ENCODE assay signal across 22 cellular contexts in the genomic region with DNA sequence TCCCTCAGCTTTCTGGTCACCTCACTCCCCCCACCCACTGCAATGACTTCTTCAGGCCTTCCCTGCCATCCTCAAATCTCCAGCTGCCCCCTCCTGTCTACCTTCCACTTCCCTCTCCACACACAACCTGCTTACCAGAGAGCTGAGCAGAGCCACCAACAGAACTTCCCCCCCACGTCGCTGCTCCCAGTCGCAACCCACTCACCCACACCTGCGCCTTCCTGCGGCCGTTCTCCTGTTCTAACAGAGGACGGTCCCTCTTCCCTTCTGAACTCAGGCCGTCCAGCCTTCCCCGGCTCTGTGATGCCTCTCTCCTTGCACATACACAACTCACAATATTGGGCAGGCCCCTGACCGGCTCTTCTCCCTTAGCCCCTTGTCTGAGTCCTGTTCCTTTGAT. TPM values are rescaled to one million over a fixed set of nuclear protein-coding genes. Genes with fewer than 3 reads are reported as not detected.
DNase-seq lines count a peak whose midpoint lies in the region; ATAC-seq and TF ChIP-seq lines count a peak whose summit lies in the region.
"Had no signal": no experiment of that assay in that cellular context is flagged by ENCODE, and none has a peak within 500 bp of the region (broad histone marks: within the 10 kb centered on the region; RNA-seq: fewer than 3 reads in every experiment).

No MANE protein-coding gene starts in this region.

- H3K4me1 ChIP-seq in neural progenitor cell, result peaks cover 2% of the 10 kb centered on the region
- H3K4me1 ChIP-seq: HAP-1 had no signal

- peak overlapping the region; percentile 69 for H3K27ac Mint-ChIP-seq in activated CD8-positive, alpha-beta T cell treated with anti-CD3 and anti-CD28 coated beads for 36 hours
- no peak overlapping the region for H3K27ac Mint-ChIP-seq in activated CD8-positive, alpha-beta T cell treated with anti-CD3 and anti-CD28 coated beads, Interleukin-2, amount 10 ng/mL, durations not matched to agents 7 days and 5 days
- H3K27ac Mint-ChIP-seq in activated naive CD8-positive, alpha-beta T cell treated with anti-CD3 and anti-CD28 coated beads for 36 hours, result peak overlapping the region; percentile 56
- H3K27ac Mint-ChIP-seq in neural progenitor cell, result no peak overlapping the region
- H3K27ac Mint-ChIP-seq in immature natural killer cell, result peak overlapping the region in 1 of 6 donors; percentile 53
- H3K27ac Mint-ChIP-seq: activated T-cell treated with anti-CD3 and anti-CD28 coated beads, Interleukin-2, amount 50 U/mL, for 72 hours; type B pancreatic cell had no signal

- no peak overlapping the region for H2AFZ ChIP-seq in neural progenitor cell (replicated peaks)

- no peak overlapping the region for H3K4me2 ChIP-seq in neural progenitor cell
- H3K4me2 ChIP-seq: KMS-11 had no signal

- peaks cover 4% of the 10 kb centered on the region for H3K36me3 Mint-ChIP-seq in activated CD8-positive, alpha-beta T cell treated with anti-CD3 and anti-CD28 coated beads for 36 hours (ENCODE audit: low read depth)
- H3K36me3 Mint-ChIP-seq in activated CD8-positive, alpha-beta T cell treated with anti-CD3 and anti-CD28 coated beads, Interleukin-2, amount 10 ng/mL, durations not matched to agents 7 days and 5 days (ENCODE audit: low read depth), result peaks cover 11% of the 10 kb centered on the region
- peaks cover 11% of the 10 kb centered on the region for H3K36me3 Mint-ChIP-seq in activated naive CD8-positive, alpha-beta T cell treated with anti-CD3 and anti-CD28 coated beads for 36 hours
- H3K36me3 Mint-ChIP-seq in neural progenitor cell, result no peaks in the 10 kb centered on the region
- peaks cover 0 to 4% (median 0%) of the 10 kb centered on the region in 3 donors for H3K36me3 Mint-ChIP-seq in immature natural killer cell
- H3K36me3 Mint-ChIP-seq: type B pancreatic cell had no signal

- no peaks in the 10 kb centered on the region for H3K9me3 ChIP-seq in neural progenitor cell (ENCODE audit: low read depth)
- H3K9me3 ChIP-seq: HAP-1, left lung had no signal

- H3K27ac ChIP-seq in neural progenitor cell, result no peak overlapping the region
- H3K27ac ChIP-seq: KMS-11, left lung had no signal

- DNase-seq in activated CD8-positive, alpha-beta T cell treated with anti-CD3 and anti-CD28 coated beads for 36 hours, result no peak
- DNase-seq in activated CD8-positive, alpha-beta T cell treated with anti-CD3 and anti-CD28 coated beads, Interleukin-2, amount 10 ng/mL, durations not matched to agents 7 days and 5 days, result no peak
- DNase-seq in H7, result peak; percentile 9
- DNase-seq in activated naive CD8-positive, alpha-beta T cell treated with anti-CD3 and anti-CD28 coated beads for 36 hours, result no peak
- DNase-seq in neural progenitor cell (ENCODE audit: low spot score), result no peak
- no peak for DNase-seq in immature natural killer cell
- DNase-seq in NCI-H446 treated with DMSO at 0.1 percent for 48 hours (lab: John Stamatoyannopoulos, UW), result no peak
- DNase-seq: activated T-cell treated with anti-CD3 and anti-CD28 coated beads, Interleukin-2, amount 50 U/mL, for 72 hours; cerebellar nuclear complex; DMS79 treated with DMSO at 0.1 percent for 48 hours; GF-D8; left lung; mesendoderm; MM.1S; NCI-H1436; T-helper 2 cell had no signal

- H3K4me3 Mint-ChIP-seq in activated CD8-positive, alpha-beta T cell treated with anti-CD3 and anti-CD28 coated beads for 36 hours, result no peak overlapping the region
- H3K4me3 Mint-ChIP-seq in activated CD8-positive, alpha-beta T cell treated with anti-CD3 and anti-CD28 coated beads, Interleukin-2, amount 10 ng/mL, durations not matched to agents 7 days and 5 days, result no peak overlapping the region
- peak overlapping the region; percentile 9 for H3K4me3 Mint-ChIP-seq in activated naive CD8-positive, alpha-beta T cell treated with anti-CD3 and anti-CD28 coated beads for 36 hours
- H3K4me3 Mint-ChIP-seq in neural progenitor cell, result peak overlapping the region; percentile 16
- H3K4me3 Mint-ChIP-seq in immature natural killer cell, result no peak overlapping the region
- H3K4me3 Mint-ChIP-seq: type B pancreatic cell had no signal

- TF ChIP-seq CTCF in activated CD8-positive, alpha-beta T cell treated with anti-CD3 and anti-CD28 coated beads for 36 hours (IDR thresholded peaks at IDR 0.05), result no peak
- no peak for TF ChIP-seq CTCF in neural progenitor cell (IDR thresholded peaks at IDR 0.05)

- no peaks in the 10 kb centered on the region for H3K79me2 ChIP-seq in neural progenitor cell (ENCODE audit: low read depth)

- CTCF ChIA-PET in activated CD8-positive, alpha-beta T cell treated with anti-CD3 and anti-CD28 coated beads for 36 hours (lab: Charles Lee), result interaction anchor here (1.1 to 8.5 kb wide), 3 partner anchors 10 to 19 kb away, joined by 4 to 87 read pairs (median 6); no protein-coding TSS in a partner anchor
- CTCF ChIA-PET in activated CD8-positive, alpha-beta T cell treated with anti-CD3 and anti-CD28 coated beads, Interleukin-2, amount 10 ng/mL, durations not matched to agents 7 days and 5 days (lab: Charles Lee), result interaction anchor here (10.2 kb wide), 1 partner anchor 11 kb away, joined by 87 read pairs; no protein-coding TSS in a partner anchor

- POLR2A ChIA-PET in activated CD8-positive, alpha-beta T cell treated with anti-CD3 and anti-CD28 coated beads for 36 hours (lab: Charles Lee), result interaction anchor here (0.7 to 5.7 kb wide), 6 partner anchors 10 to 120 kb away, joined by 3 to 31 read pairs (median 4); a partner anchor contains a TSS
- POLR2A ChIA-PET in activated CD8-positive, alpha-beta T cell treated with anti-CD3 and anti-CD28 coated beads, Interleukin-2, amount 10 ng/mL, durations not matched to agents 7 days and 5 days (lab: Charles Lee), result no interaction called here

- H3F3A ChIP-seq in neural progenitor cell (ENCODE audit: low read depth), result peaks cover 5% of the 10 kb centered on the region

- H3K4me3 ChIP-seq in H7 (ENCODE audit: insufficient read depth, low read depth, low read length) (no peak overlapping the region), neural progenitor cell (no peak overlapping the region)
- H3K4me3 ChIP-seq: HAP-1, left lung had no signal

- H4K20me1 ChIP-seq in neural progenitor cell (ENCODE audit: low read depth), result no peaks in the 10 kb centered on the region

- H3K9ac ChIP-seq in neural progenitor cell, result no peak overlapping the region
- H3K9ac ChIP-seq: KMS-11 had no signal

- peaks cover 60% of the 10 kb centered on the region for H3K4me1 Mint-ChIP-seq in activated CD8-positive, alpha-beta T cell treated with anti-CD3 and anti-CD28 coated beads for 36 hours (ENCODE audit: low read depth)
- H3K4me1 Mint-ChIP-seq in activated CD8-positive, alpha-beta T cell treated with anti-CD3 and anti-CD28 coated beads, Interleukin-2, amount 10 ng/mL, durations not matched to agents 7 days and 5 days (ENCODE audit: low read depth), result peaks cover 41% of the 10 kb centered on the region
- peaks cover 56% of the 10 kb centered on the region for H3K4me1 Mint-ChIP-seq in activated naive CD8-positive, alpha-beta T cell treated with anti-CD3 and anti-CD28 coated beads for 36 hours
- H3K4me1 Mint-ChIP-seq in neural progenitor cell (peaks cover 9% of the 10 kb centered on the region), immature natural killer cell (peaks cover 9 to 11% of the 10 kb centered on the region in 2 donors)

- H3K27me3 ChIP-seq in H7 (ENCODE audit: control insufficient read depth, insufficient read depth, low read length) (no peaks in the 10 kb centered on the region), neural progenitor cell (no peaks in the 10 kb centered on the region)
- H3K27me3 ChIP-seq: left lung had no signal

- intact Hi-C loops in activated CD8-positive, alpha-beta T cell treated with anti-CD3 and anti-CD28 coated beads for 36 hours (cut with micrococcal nuclease), result no loop called here

- no peaks in the 10 kb centered on the region for H3K27me3 Mint-ChIP-seq in activated CD8-positive, alpha-beta T cell treated with anti-CD3 and anti-CD28 coated beads for 36 hours
- no peaks in the 10 kb centered on the region for H3K27me3 Mint-ChIP-seq in activated CD8-positive, alpha-beta T cell treated with anti-CD3 and anti-CD28 coated beads, Interleukin-2, amount 10 ng/mL, durations not matched to agents 7 days and 5 days (ENCODE audit: low read depth)
- no peaks in the 10 kb centered on the region for H3K27me3 Mint-ChIP-seq in activated naive CD8-positive, alpha-beta T cell treated with anti-CD3 and anti-CD28 coated beads for 36 hours
- H3K27me3 Mint-ChIP-seq in neural progenitor cell (ENCODE audit: insufficient read depth, low read depth), result peaks cover 28% of the 10 kb centered on the region
- peaks cover 0 to 5% (median 0%) of the 10 kb centered on the region in 3 donors for H3K27me3 Mint-ChIP-seq in immature natural killer cell (ENCODE audit: low read depth in 3 of 3)

- H3K36me3 ChIP-seq in H7 (replicated peaks; ENCODE audit: control insufficient read depth, insufficient read depth, low read length) (no peaks in the 10 kb centered on the region), neural progenitor cell (no peaks in the 10 kb centered on the region)
- H3K36me3 ChIP-seq: HAP-1, left lung had no signal

- peak; percentile 18 for ATAC-seq in activated CD8-positive, alpha-beta T cell treated with anti-CD3 and anti-CD28 coated beads for 36 hours
- no peak for ATAC-seq in activated CD8-positive, alpha-beta T cell treated with anti-CD3 and anti-CD28 coated beads, Interleukin-2, amount 10 ng/mL, durations not matched to agents 7 days and 5 days
- ATAC-seq in HG03354 (IDR thresholded peaks at IDR 0.05; ENCODE audit: poor library complexity, severe bottlenecking, unreplicated experiment), result no peak
- ATAC-seq: left lung had no signal

- H3K9me3 Mint-ChIP-seq in activated CD8-positive, alpha-beta T cell treated with anti-CD3 and anti-CD28 coated beads for 36 hours, result no peaks in the 10 kb centered on the region
- H3K9me3 Mint-ChIP-seq in activated CD8-positive, alpha-beta T cell treated with anti-CD3 and anti-CD28 coated beads, Interleukin-2, amount 10 ng/mL, durations not matched to agents 7 days and 5 days (ENCODE audit: insufficient read depth), result no peaks in the 10 kb centered on the region
- peaks cover 4% of the 10 kb centered on the region for H3K9me3 Mint-ChIP-seq in activated naive CD8-positive, alpha-beta T cell treated with anti-CD3 and anti-CD28 coated beads for 36 hours
- no peaks in the 10 kb centered on the region for H3K9me3 Mint-ChIP-seq in neural progenitor cell
- H3K9me3 Mint-ChIP-seq in immature natural killer cell, result no peaks in the 10 kb centered on the region
- H3K9me3 Mint-ChIP-seq: activated T-cell treated with anti-CD3 and anti-CD28 coated beads, Interleukin-2, amount 50 U/mL, for 72 hours; type B pancreatic cell had no signal

RNA-seq across cellular contexts. Expression of a gene that starts 13.6 kb away (rescaled TPM):
- total RNA-seq in activated CD8-positive, alpha-beta T cell treated with anti-CD3 and anti-CD28 coated beads for 36 hours, result 100 to 1,000 TPM; 135 to 153 TPM
- 100 to 1,000 TPM; 280 to 291 TPM for total RNA-seq in activated CD8-positive, alpha-beta T cell treated with anti-CD3 and anti-CD28 coated beads, Interleukin-2, amount 10 ng/mL, durations not matched to agents 7 days and 5 days
- total RNA-seq in H7 (2014; rRNA removed; shearing (Covaris generic)), result 0.80 and 0.85 TPM in 2 replicates
- 100 to 1,000 TPM; 142 to 151 TPM for total RNA-seq in activated naive CD8-positive, alpha-beta T cell treated with anti-CD3 and anti-CD28 coated beads for 36 hours
- not detected in 2 replicates for total RNA-seq in neural progenitor cell (ENCODE audit: low replicate concordance)
- 100 to 1,000 TPM in 1 of 3 donors, 10 to 100 TPM in 2; 18.2 to 151 (median 32.8) TPM for polyA plus RNA-seq in immature natural killer cell

RNA-seq across cellular contexts. Expression of a gene that starts 14.0 kb away (rescaled TPM):
- not detected for total RNA-seq in activated CD8-positive, alpha-beta T cell treated with anti-CD3 and anti-CD28 coated beads for 36 hours
- not detected for total RNA-seq in activated CD8-positive, alpha-beta T cell treated with anti-CD3 and anti-CD28 coated beads, Interleukin-2, amount 10 ng/mL, durations not matched to agents 7 days and 5 days
- total RNA-seq in H7 (2014; rRNA removed; shearing (Covaris generic)), result not detected in 2 replicates
- total RNA-seq in activated naive CD8-positive, alpha-beta T cell treated with anti-CD3 and anti-CD28 coated beads for 36 hours, result under 1 TPM in 1 of 2 experiments, not detected in 1; 0.12 TPM
- total RNA-seq in neural progenitor cell (ENCODE audit: low replicate concordance), result 0.28 TPM in 1 of 2 replicates, not detected in the other
- polyA plus RNA-seq in immature natural killer cell, result under 1 TPM in 1 of 3 donors, not detected in 2; 0.22 TPM
- total RNA-seq: fibroblast of lung, osteoblast had no signal

RNA-seq across cellular contexts. Expression of a gene that starts 43.8 kb away (rescaled TPM):
- total RNA-seq in activated CD8-positive, alpha-beta T cell treated with anti-CD3 and anti-CD28 coated beads for 36 hours, result 100 to 1,000 TPM; 142 to 150 TPM
- total RNA-seq in activated CD8-positive, alpha-beta T cell treated with anti-CD3 and anti-CD28 coated beads, Interleukin-2, amount 10 ng/mL, durations not matched to agents 7 days and 5 days, result 10 to 100 TPM; 88.2 to 95.2 TPM
- 27.1 and 30.1 TPM in 2 replicates for total RNA-seq in H7 (2014; rRNA removed; shearing (Covaris generic))
- 100 to 1,000 TPM; 143 to 149 TPM for total RNA-seq in activated naive CD8-positive, alpha-beta T cell treated with anti-CD3 and anti-CD28 coated beads for 36 hours
- total RNA-seq in neural progenitor cell (ENCODE audit: low replicate concordance), result 16.1 and 18.1 TPM in 2 replicates
- polyA plus RNA-seq in immature natural killer cell, result 100 to 1,000 TPM in 2 of 3 donors, 10 to 100 TPM in 1; 89.0 to 157 (median 120) TPM

Comparison
In these comparisons a context has a peak if more than half of its experiments do, and no peak if none do; other contexts are left out.
1. H3K27ac Mint-ChIP-seq: peak in activated CD8-positive, alpha-beta T cell treated with anti-CD3 and anti-CD28 coated beads for 36 hours (single experiment) and activated naive CD8-positive, alpha-beta T cell treated with anti-CD3 and anti-CD28 coated beads for 36 hours (single experiment); none in activated CD8-positive, alpha-beta T cell treated with anti-CD3 and anti-CD28 coated beads, Interleukin-2, amount 10 ng/mL, durations not matched to agents 7 days and 5 days (single experiment) and neural progenitor cell (single experiment).
2. H3K4me3 Mint-ChIP-seq: peak in activated naive CD8-positive, alpha-beta T cell treated with anti-CD3 and anti-CD28 coated beads for 36 hours (single experiment) and neural progenitor cell (single experiment); none in activated CD8-positive, alpha-beta T cell treated with anti-CD3 and anti-CD28 coated beads for 36 hours (single experiment), activated CD8-positive, alpha-beta T cell treated with anti-CD3 and anti-CD28 coated beads, Interleukin-2, amount 10 ng/mL, durations not matched to agents 7 days and 5 days (single experiment) and immature natural killer cell (0 of 5).
3. RNA of a gene that starts 13.6 kb away (total RNA-seq): 280 to 291 TPM in activated CD8-positive, alpha-beta T cell treated with anti-CD3 and anti-CD28 coated beads, Interleukin-2, amount 10 ng/mL, durations not matched to agents 7 days and 5 days, 135 to 153 TPM in activated CD8-positive, alpha-beta T cell treated with anti-CD3 and anti-CD28 coated beads for 36 hours and 142 to 151 TPM in activated naive CD8-positive, alpha-beta T cell treated with anti-CD3 and anti-CD28 coated beads for 36 hours; 0.80 to 0.85 TPM in H7 and not detected in neural progenitor cell; every median in the first group is over 10 times any median in the second.